8 cellular contexts compared by ENCODE assay signal in genomic region chr12:6763380-6763779, GRCh38. TPM values are rescaled to one million over a fixed set of nuclear protein-coding genes. Genes with fewer than 3 reads are reported as not detected.
DNase-seq lines count a peak whose midpoint lies in the region; ATAC-seq and TF ChIP-seq lines count a peak whose summit lies in the region.
"Had no signal": no experiment of that assay in that cellular context is flagged by ENCODE, and none has a peak within 500 bp of the region (broad histone marks: within the 10 kb centered on the region; RNA-seq: fewer than 3 reads in every experiment).

No MANE protein-coding gene starts in this region.

- peak overlapping the region; percentile 99 for H3K4ac ChIP-seq in IMR-90 (ENCODE audit: low read depth, low read length)

- dilution Hi-C loops in IMR-90 (cut with HindIII; ENCODE audit: low sequenced_read_pairs, unreplicated experiment): no loop called here

- peak overlapping the region; percentile 99 for H2AK9ac ChIP-seq in IMR-90 (replicated peaks; ENCODE audit: low read depth, low read length, poor library complexity)

- peaks cover 18% of the 10 kb centered on the region for H3K9me1 ChIP-seq in IMR-90 (ENCODE audit: insufficient read depth, low read length)

- H2AK5ac ChIP-seq in IMR-90 (ENCODE audit: low read depth, low read length): peak overlapping the region; percentile 99

- ATAC-seq in IMR-90 (ENCODE audit: low read depth) (no peak), lower lobe of right lung (no peak), GM21825 (IDR thresholded peaks at IDR 0.05; ENCODE audit: unreplicated experiment) (no peak)

- H3K4me3 ChIP-seq in IMR-90 (ENCODE audit: insufficient read depth, low read depth, low read length) (peak overlapping the region; percentile 3; the same call in 1 of the 2 replicates), lower lobe of right lung (peak overlapping the region; percentile 36)

- H3K18ac ChIP-seq in IMR-90 (ENCODE audit: low read depth, low read length): peak overlapping the region; percentile 82

- peak overlapping the region; percentile 68 for H3K9ac ChIP-seq in IMR-90 (ENCODE audit: low read depth, low read length)

- H3K4me1 ChIP-seq in IMR-90 (ENCODE audit: control insufficient read depth, insufficient read depth, low read length) (peaks cover 15% of the 10 kb centered on the region), lower lobe of right lung (peaks cover 31% of the 10 kb centered on the region)

- peak overlapping the region; percentile 100 for H4K91ac ChIP-seq in IMR-90 (ENCODE audit: insufficient read depth, low read depth, low read length)

- peak overlapping the region; percentile 85 to 94 (median 85) for H3K4me3 Mint-ChIP-seq in brain
- no peak overlapping the region for H3K4me3 Mint-ChIP-seq in activated CD4-positive, alpha-beta T cell treated with anti-CD3 and anti-CD28 coated beads, Interleukin-2, amount 10 ng/mL, durations not matched to agents 7 days and 5 days

- no peaks in the 10 kb centered on the region for H3K27me3 ChIP-seq in IMR-90 (ENCODE audit: control insufficient read depth, insufficient read depth, low read length)
- H3K27me3 ChIP-seq in lower lobe of right lung (ENCODE audit: low read depth): no peaks in the 10 kb centered on the region

- peak overlapping the region; percentile 93 for H3K14ac ChIP-seq in IMR-90 (replicated peaks; ENCODE audit: low read depth, low read length)

- H2BK120ac ChIP-seq in IMR-90 (ENCODE audit: low read depth, low read length): peak overlapping the region; percentile 98

- peak overlapping the region; percentile 95 for H2BK20ac ChIP-seq in IMR-90 (ENCODE audit: low read depth, low read length)

- peaks cover 16% of the 10 kb centered on the region for H4K20me1 ChIP-seq in IMR-90 (ENCODE audit: insufficient read depth, low read length)

- H3K56ac ChIP-seq in IMR-90 (ENCODE audit: extremely low read depth, insufficient read depth, low read length): peak overlapping the region; percentile 90

- in situ Hi-C loops in IMR-90 (cut with MboI; ENCODE audit: low sequenced_read_pairs): no loop called here

- H3K79me1 ChIP-seq in IMR-90 (ENCODE audit: low read depth in 1 of 2, low read length in 2 of 2): peaks cover 13 to 44% of the 10 kb centered on the region in 2 experiments; a peak in 3 of 4 replicates

- peaks cover 4% of the 10 kb centered on the region for H3K36me3 Mint-ChIP-seq in brain
- peaks cover 3% of the 10 kb centered on the region for H3K36me3 Mint-ChIP-seq in activated CD4-positive, alpha-beta T cell treated with anti-CD3 and anti-CD28 coated beads, Interleukin-2, amount 10 ng/mL, durations not matched to agents 7 days and 5 days (ENCODE audit: low read depth)

- peak overlapping the region; percentile 99 for H2BK15ac ChIP-seq in IMR-90 (ENCODE audit: low read depth, low read length)

- CTCF ChIA-PET in IMR-90 (lab: Yijun Ruan, JAX): interaction anchor here (1.6 kb wide), 1 partner anchor 10 kb away, joined by 9 read pairs; the partner anchor contains the start of gene MLF2
- CTCF ChIA-PET in activated CD4-positive, alpha-beta T cell treated with anti-CD3 and anti-CD28 coated beads, Interleukin-2, amount 10 ng/mL, durations not matched to agents 7 days and 5 days (lab: Charles Lee): interaction anchor here (0.7 to 1.6 kb wide), 6 partner anchors 9 to 39 kb away, joined by 3 to 5 read pairs (median 3); partner anchors contain the start of genes COPS7A, LAG3 and MLF2

- TF ChIP-seq RAD21 in IMR-90 (IDR thresholded peaks at IDR 0.05; ENCODE audit: low read length): no peak

- TF ChIP-seq POLR2A in IMR-90 (IDR thresholded peaks at IDR 0.05; ENCODE audit: low read depth, low read length): no peak

- H2AFZ ChIP-seq in IMR-90 (replicated peaks; ENCODE audit: low read length, poor library complexity): peak overlapping the region; percentile 89

- H3K9me3 ChIP-seq in IMR-90 (ENCODE audit: control insufficient read depth, insufficient read depth, low read length): no peaks in the 10 kb centered on the region
- H3K9me3 ChIP-seq in lower lobe of right lung: no peaks in the 10 kb centered on the region

- DNase-seq in IMR-90: no peak
- DNase-seq in lower lobe of right lung: no peak
- DNase-seq in activated CD4-positive, alpha-beta T cell treated with anti-CD3 and anti-CD28 coated beads, Interleukin-2, amount 10 ng/mL, durations not matched to agents 7 days and 5 days: no peak
- no peak for DNase-seq in retina
- DNase-seq: activated effector memory CD4-positive, alpha-beta T cell treated with Interleukin-2 at 50 U/mL for 16 hours had no signal

- peak overlapping the region; percentile 93 for H4K5ac ChIP-seq in IMR-90 (ENCODE audit: low read depth, low read length)

- WGBS in IMR-90 (ENCODE audit: extremely low coverage in 2 of 2, insufficient read length in 1 of 2), 2 experiments: no CpG with 5 or more reads among the region's 4 CpGs

- peaks cover 65% of the 10 kb centered on the region for H3K4me1 Mint-ChIP-seq in brain
- H3K4me1 Mint-ChIP-seq in activated CD4-positive, alpha-beta T cell treated with anti-CD3 and anti-CD28 coated beads, Interleukin-2, amount 10 ng/mL, durations not matched to agents 7 days and 5 days: peaks cover 41% of the 10 kb centered on the region

- H4K8ac ChIP-seq in IMR-90 (ENCODE audit: low read depth in 2 of 2, low read length in 2 of 2): peak overlapping the region; percentile 95 to 99

- H2BK5ac ChIP-seq in IMR-90 (ENCODE audit: low read depth, low read length, poor library complexity, severe bottlenecking): peak overlapping the region; percentile 94

- TF ChIP-seq CTCF in IMR-90 (conservative IDR thresholded peaks at IDR 0.05; ENCODE audit: low read depth, low read length) (no peak), brain (conservative IDR thresholded peaks at IDR 0.05) (no peak), lower lobe of right lung (IDR thresholded peaks at IDR 0.05) (no peak)

- BruUV-seq in IMR-90 (replicated peaks; lab: Mats Ljungman, UMichigan): no TSS peak

- H3K4me2 ChIP-seq in IMR-90 (ENCODE audit: low read depth, low read length): peak overlapping the region; percentile 57

- POLR2A ChIA-PET in IMR-90 (lab: Charles Lee; ENCODE audit: unreplicated experiment): interaction anchor here (0.8 kb wide), 1 partner anchor 10 kb away, joined by 4 read pairs; the partner anchor contains the start of gene MLF2
- POLR2A ChIA-PET in activated CD4-positive, alpha-beta T cell treated with anti-CD3 and anti-CD28 coated beads, Interleukin-2, amount 10 ng/mL, durations not matched to agents 7 days and 5 days (lab: Charles Lee): no interaction called here

- intact Hi-C loops in IMR-90 (cut with micrococcal nuclease) (loop anchor here (10.0 kb wide), 1 partner anchor 149 kb away; no protein-coding TSS in a partner anchor), lower lobe of right lung (cut with DNase I) (no loop called here)

- H3K36me3 ChIP-seq in IMR-90 (ENCODE audit: control insufficient read depth, insufficient read depth, low read length) (no peaks in the 10 kb centered on the region), lower lobe of right lung (no peaks in the 10 kb centered on the region)

- peak overlapping the region; percentile 99 for H3K23ac ChIP-seq in IMR-90 (ENCODE audit: low read depth, low read length)

- H3K27ac ChIP-seq in IMR-90 (ENCODE audit: insufficient read depth, low read length): peak overlapping the region; percentile 90
- peak overlapping the region; percentile 81 for H3K27ac ChIP-seq in lower lobe of right lung
- peak overlapping the region; percentile 95 for H3K27ac ChIP-seq in temporal lobe (ENCODE audit: low read depth, low read length)

- H3K27ac Mint-ChIP-seq in brain: peak overlapping the region; percentile 99 to 100 (median 100)
- no peak overlapping the region for H3K27ac Mint-ChIP-seq in activated CD4-positive, alpha-beta T cell treated with anti-CD3 and anti-CD28 coated beads, Interleukin-2, amount 10 ng/mL, durations not matched to agents 7 days and 5 days

- peaks cover 14% of the 10 kb centered on the region for H3K27me3 Mint-ChIP-seq in brain
- peaks cover 43% of the 10 kb centered on the region for H3K27me3 Mint-ChIP-seq in activated CD4-positive, alpha-beta T cell treated with anti-CD3 and anti-CD28 coated beads, Interleukin-2, amount 10 ng/mL, durations not matched to agents 7 days and 5 days

- peaks cover 0 to 4% (median 0%) of the 10 kb centered on the region in 5 experiments for H3K9me3 Mint-ChIP-seq in brain
- H3K9me3 Mint-ChIP-seq in activated CD4-positive, alpha-beta T cell treated with anti-CD3 and anti-CD28 coated beads, Interleukin-2, amount 10 ng/mL, durations not matched to agents 7 days and 5 days: no peaks in the 10 kb centered on the region

RNA-seq across cellular contexts. Expression of gene PTMS, which starts 2.8 kb away (rescaled TPM):
- total RNA-seq in IMR-90 (2012; rRNA removed) (11.4 and 17.2 TPM in 2 replicates), lower lobe of right lung (267 TPM), temporal lobe (93.7 TPM)
- polyA plus RNA-seq in IMR-90 (2012; rRNA removed) (275 and 288 TPM in 2 replicates), brain (ENCODE audit: insufficient read depth, low read depth, low replicate concordance) (1,278 TPM)
- 442 and 548 TPM in 2 replicates for polyA plus RNA-seq in IMR-90 (2012; cell fraction: cytosol; rRNA removed)
- 174 and 202 TPM in 2 replicates for polyA plus RNA-seq in IMR-90 (2012; cell fraction: nucleus; rRNA removed; ENCODE audit: low replicate concordance)
- total RNA-seq in activated CD4-positive, alpha-beta T cell treated with anti-CD3 and anti-CD28 coated beads, Interleukin-2, amount 10 ng/mL, durations not matched to agents 7 days and 5 days: 10 to 100 TPM; 16.4 to 25.6 TPM

RNA-seq across cellular contexts. Expression of gene LAG3, which starts 8.9 kb away (rescaled TPM):
- total RNA-seq in IMR-90 (2012; rRNA removed) (not detected in 2 replicates), lower lobe of right lung (2.1 TPM), temporal lobe (not detected)
- polyA plus RNA-seq in IMR-90 (2012; rRNA removed) (0.41 and 0.66 TPM in 2 replicates), brain (ENCODE audit: insufficient read depth, low read depth, low replicate concordance) (0.81 TPM)
- 0.05 and 0.09 TPM in 2 replicates for polyA plus RNA-seq in IMR-90 (2012; cell fraction: cytosol; rRNA removed)
- polyA plus RNA-seq in IMR-90 (2012; cell fraction: nucleus; rRNA removed; ENCODE audit: low replicate concordance): 4.4 and 9.6 TPM in 2 replicates
- 10 to 100 TPM; 12.0 to 13.1 TPM for total RNA-seq in activated CD4-positive, alpha-beta T cell treated with anti-CD3 and anti-CD28 coated beads, Interleukin-2, amount 10 ng/mL, durations not matched to agents 7 days and 5 days

RNA-seq across cellular contexts. Expression of gene MLF2, which starts 10.4 kb away (rescaled TPM):
- total RNA-seq in IMR-90 (2012; rRNA removed) (236 and 244 TPM in 2 replicates), lower lobe of right lung (108 TPM), temporal lobe (102 TPM)
- polyA plus RNA-seq in IMR-90 (2012; rRNA removed) (359 and 403 TPM in 2 replicates), brain (ENCODE audit: insufficient read depth, low read depth, low replicate concordance) (293 TPM)
- polyA plus RNA-seq in IMR-90 (2012; cell fraction: cytosol; rRNA removed): 225 and 535 TPM in 2 replicates
- 257 and 322 TPM in 2 replicates for polyA plus RNA-seq in IMR-90 (2012; cell fraction: nucleus; rRNA removed; ENCODE audit: low replicate concordance)
- 10 to 100 TPM; 90.7 to 95.4 TPM for total RNA-seq in activated CD4-positive, alpha-beta T cell treated with anti-CD3 and anti-CD28 coated beads, Interleukin-2, amount 10 ng/mL, durations not matched to agents 7 days and 5 days

RNA-seq across cellular contexts. Expression of gene CD4, which starts 25.9 kb away (rescaled TPM):
- total RNA-seq in IMR-90 (2012; rRNA removed) (4.2 and 5.7 TPM in 2 replicates), lower lobe of right lung (80.3 TPM), temporal lobe (2.2 TPM)
- polyA plus RNA-seq in IMR-90 (2012; rRNA removed) (15.0 and 15.7 TPM in 2 replicates), brain (ENCODE audit: insufficient read depth, low read depth, low replicate concordance) (13.7 TPM)
- 11.0 and 13.1 TPM in 2 replicates for polyA plus RNA-seq in IMR-90 (2012; cell fraction: cytosol; rRNA removed)
- polyA plus RNA-seq in IMR-90 (2012; cell fraction: nucleus; rRNA removed; ENCODE audit: low replicate concordance): 10.0 and 11.9 TPM in 2 replicates
- total RNA-seq in activated CD4-positive, alpha-beta T cell treated with anti-CD3 and anti-CD28 coated beads, Interleukin-2, amount 10 ng/mL, durations not matched to agents 7 days and 5 days: 100 to 1,000 TPM; 219 to 227 TPM

RNA-seq across cellular contexts. Expression of gene COPS7A, which starts 39.5 kb away (rescaled TPM):
- total RNA-seq in IMR-90 (2012; rRNA removed) (51.4 and 58.8 TPM in 2 replicates), lower lobe of right lung (55.1 TPM), temporal lobe (19.4 TPM)
- polyA plus RNA-seq in IMR-90 (2012; rRNA removed) (135 and 138 TPM in 2 replicates), brain (ENCODE audit: insufficient read depth, low read depth, low replicate concordance) (77.8 TPM)
- 142 and 155 TPM in 2 replicates for polyA plus RNA-seq in IMR-90 (2012; cell fraction: cytosol; rRNA removed)
- 205 and 256 TPM in 2 replicates for polyA plus RNA-seq in IMR-90 (2012; cell fraction: nucleus; rRNA removed; ENCODE audit: low replicate concordance)
- 10 to 100 TPM; 29.5 to 36.8 TPM for total RNA-seq in activated CD4-positive, alpha-beta T cell treated with anti-CD3 and anti-CD28 coated beads, Interleukin-2, amount 10 ng/mL, durations not matched to agents 7 days and 5 days
